ENCODE assay signal across 8 cellular contexts in genomic region chr11:110907629-110908028, GRCh38.
A peak's percentile ranks its signal among the peaks of the same experiment; 100 is the strongest.
DNase-seq lines count a peak whose midpoint lies in the region; ATAC-seq and TF ChIP-seq lines count a peak whose summit lies in the region.

No MANE protein-coding gene starts in this region.

- H3K9me3 Mint-ChIP-seq in activated T-cell treated with anti-CD3 and anti-CD28 coated beads, Interleukin-2, amount 50 U/mL, for 72 hours: peaks cover 2 to 6% of the 10 kb centered on the region in 2 donors
- H3K9me3 Mint-ChIP-seq in MCF 10A (ENCODE audit: unreplicated experiment) (no peaks in the 10 kb centered on the region), GM23338 (no peaks in the 10 kb centered on the region)

- H3K27ac ChIP-seq in spleen (peak overlapping the region in 1 of 8 donors; percentile 4), GM23338 (ENCODE audit: low read depth) (no peak overlapping the region)

- no peaks in the 10 kb centered on the region for H3K79me2 ChIP-seq in GM23338 (replicated peaks; ENCODE audit: insufficient read depth)

- no peak for TF ChIP-seq CTCF in MCF 10A (IDR thresholded peaks at IDR 0.05; ENCODE audit: unreplicated experiment)
- TF ChIP-seq CTCF in spleen (IDR thresholded peaks at IDR 0.05 in 8 of 11, conservative IDR thresholded peaks at IDR 0.05 in 3 of 11): no peak
- TF ChIP-seq CTCF in GM23338 (conservative IDR thresholded peaks at IDR 0.05; ENCODE audit: low read depth in 2 of 2): no peak

- intact Hi-C loops in MCF 10A (cut with micrococcal nuclease) (no loop called here), spleen (cut with DNase I; ENCODE audit: low total_unique reads) (no loop called here)

- no peak overlapping the region for H3K4me2 ChIP-seq in GM23338

- H2AFZ ChIP-seq in GM23338: no peak overlapping the region

- peaks cover 5 to 24% (median 14%) of the 10 kb centered on the region in 6 donors for H3K4me1 ChIP-seq in spleen
- H3K4me1 ChIP-seq in GM23338 (ENCODE audit: insufficient read depth): no peaks in the 10 kb centered on the region

- H3K27me3 Mint-ChIP-seq in activated T-cell treated with anti-CD3 and anti-CD28 coated beads, Interleukin-2, amount 50 U/mL, for 72 hours (ENCODE audit: low read depth): no peaks in the 10 kb centered on the region
- H3K27me3 Mint-ChIP-seq in MCF 10A (ENCODE audit: insufficient read depth, unreplicated experiment) (peaks cover 71% of the 10 kb centered on the region), GM23338 (ENCODE audit: insufficient read depth, low read depth, poor library complexity) (no peaks in the 10 kb centered on the region)

- WGBS in spleen, 5 donors: 12 to 24% (median 19%) methylated on average over 1 of the region's 1 CpG

- H3K27me3 ChIP-seq in spleen (replicated peaks in 1 of 7) (no peaks in the 10 kb centered on the region), GM23338 (ENCODE audit: insufficient read depth) (no peaks in the 10 kb centered on the region)

- H3K4me3 Mint-ChIP-seq in activated T-cell treated with anti-CD3 and anti-CD28 coated beads, Interleukin-2, amount 50 U/mL, for 72 hours: peak overlapping the region; percentile 4 to 27
- H3K4me3 Mint-ChIP-seq in MCF 10A (ENCODE audit: unreplicated experiment): no peak overlapping the region
- no peak overlapping the region for H3K4me3 Mint-ChIP-seq in GM23338

- BruUV-seq in MCF 10A (replicated peaks; lab: Mats Ljungman, UMichigan): no TSS peak

- DNase-seq in activated T-cell treated with anti-CD3 and anti-CD28 coated beads, Interleukin-2, amount 50 U/mL, for 72 hours: peak in 1 of 2 donors; percentile 2
- no peak for DNase-seq in activated T-cell treated with anti-CD3 and anti-CD28 coated beads, Interleukin-2, amount 50 U/mL, for 48 hours
- DNase-seq in NAMALWA (ENCODE audit: low spot score): peak; percentile 18
- DNase-seq in MCF 10A (ENCODE audit: unreplicated experiment): peak; percentile 93
- DNase-seq in pons (ENCODE audit: low spot score): peak; percentile 36
- no peak for DNase-seq in spleen
- no peak for DNase-seq in GM23338 (ENCODE audit: low spot score)
- DNase-seq in NCI-H1417 (lab: John Stamatoyannopoulos, UW): no peak

- no peak overlapping the region for H3K4me3 ChIP-seq in spleen
- H3K4me3 ChIP-seq in GM23338: no peak overlapping the region

- H3K4me1 Mint-ChIP-seq in activated T-cell treated with anti-CD3 and anti-CD28 coated beads, Interleukin-2, amount 50 U/mL, for 72 hours (ENCODE audit: low read depth): peaks cover 20% of the 10 kb centered on the region
- H3K4me1 Mint-ChIP-seq in MCF 10A (ENCODE audit: insufficient read depth, unreplicated experiment) (peaks cover 12% of the 10 kb centered on the region), GM23338 (no peaks in the 10 kb centered on the region)

- TF ChIP-seq POLR2A in spleen (IDR thresholded peaks at IDR 0.05): no peak

- H3F3A ChIP-seq in GM23338 (replicated peaks; ENCODE audit: low read depth): no peaks in the 10 kb centered on the region

- no peaks in the 10 kb centered on the region for H3K9me3 ChIP-seq in spleen

- no peaks in the 10 kb centered on the region for H4K20me1 ChIP-seq in GM23338 (replicated peaks; ENCODE audit: insufficient read depth)

- CTCF ChIA-PET in MCF 10A (lab: Yijun Ruan, JAX): no interaction called here

- no peaks in the 10 kb centered on the region for H3K9me2 ChIP-seq in GM23338 (ENCODE audit: insufficient read depth)

- H3K36me3 Mint-ChIP-seq in activated T-cell treated with anti-CD3 and anti-CD28 coated beads, Interleukin-2, amount 50 U/mL, for 72 hours (ENCODE audit: insufficient read depth in 2 of 2): peaks cover 0 to 3% of the 10 kb centered on the region in 2 donors
- no peaks in the 10 kb centered on the region for H3K36me3 Mint-ChIP-seq in MCF 10A (ENCODE audit: insufficient read depth, unreplicated experiment)
- H3K36me3 Mint-ChIP-seq in GM23338 (ENCODE audit: low read depth): no peaks in the 10 kb centered on the region

- H3K27ac Mint-ChIP-seq in activated T-cell treated with anti-CD3 and anti-CD28 coated beads, Interleukin-2, amount 50 U/mL, for 72 hours: peak overlapping the region; percentile 34
- peak overlapping the region; percentile 32 for H3K27ac Mint-ChIP-seq in MCF 10A (ENCODE audit: low read depth, unreplicated experiment)
- no peak overlapping the region for H3K27ac Mint-ChIP-seq in GM23338

- ATAC-seq in activated T-cell treated with anti-CD3 and anti-CD28 coated beads, Interleukin-2, amount 50 U/mL, for 72 hours (replicated peaks in 1 of 2): peak; percentile 60 to 69
- no peak for ATAC-seq in GM23338

- H3K36me3 ChIP-seq in spleen (no peaks in the 10 kb centered on the region), GM23338 (ENCODE audit: insufficient read depth) (no peaks in the 10 kb centered on the region)

- POLR2A ChIA-PET in MCF 10A (lab: Yijun Ruan, JAX): interaction anchor here (0.6 kb wide), 3 partner anchors 77 to 309 kb away, joined by 3 to 6 read pairs (median 3); no protein-coding TSS in a partner anchor

TF ChIP-seq in GM23338, 12 proteins besides CTCF, POLR2A, EP300 and RAD21 (continues in another document):
- TF ChIP-seq STAT1 (IDR thresholded peaks at IDR 0.05; ENCODE audit: unreplicated experiment) (no peak), CREB1 (CRISPR knock-in tag; IDR thresholded peaks at IDR 0.05; ENCODE audit: low read depth) (no peak), JUNB (IDR thresholded peaks at IDR 0.05; ENCODE audit: unreplicated experiment) (no peak), ZNF114 (CRISPR knock-in tag; IDR thresholded peaks at IDR 0.05) (no peak), EZH2phosphoT487 (IDR thresholded peaks at IDR 0.05; ENCODE audit: unreplicated experiment) (no peak), ZNF331 (CRISPR knock-in tag; IDR thresholded peaks at IDR 0.05; ENCODE audit: low read depth) (no peak), ETS1 (IDR thresholded peaks at IDR 0.05) (no peak), NANOG (IDR thresholded peaks at IDR 0.05; ENCODE audit: borderline replicate concordance) (no peak), REST (IDR thresholded peaks at IDR 0.05; ENCODE audit: unreplicated experiment) (no peak), EZH2 (IDR thresholded peaks at IDR 0.05; ENCODE audit: low read depth, unreplicated experiment) (no peak), POLR2AphosphoS5 (IDR thresholded peaks at IDR 0.05; ENCODE audit: low read depth) (no peak)

Comparison
In these comparisons a context has a peak if more than half of its experiments do, and no peak if none do; other contexts are left out.
1. DNase-seq: peak in NAMALWA (single experiment), MCF 10A (single experiment) and pons (single experiment); none in activated T-cell treated with anti-CD3 and anti-CD28 coated beads, Interleukin-2, amount 50 U/mL, for 48 hours (0 of 2), spleen (single experiment), GM23338 (single experiment) and NCI-H1417 (0 of 3).
2. H3K4me3 Mint-ChIP-seq: peak in activated T-cell treated with anti-CD3 and anti-CD28 coated beads, Interleukin-2, amount 50 U/mL, for 72 hours (2 of 2); none in MCF 10A (single experiment) and GM23338 (single experiment).